In the genomic region with DNA sequence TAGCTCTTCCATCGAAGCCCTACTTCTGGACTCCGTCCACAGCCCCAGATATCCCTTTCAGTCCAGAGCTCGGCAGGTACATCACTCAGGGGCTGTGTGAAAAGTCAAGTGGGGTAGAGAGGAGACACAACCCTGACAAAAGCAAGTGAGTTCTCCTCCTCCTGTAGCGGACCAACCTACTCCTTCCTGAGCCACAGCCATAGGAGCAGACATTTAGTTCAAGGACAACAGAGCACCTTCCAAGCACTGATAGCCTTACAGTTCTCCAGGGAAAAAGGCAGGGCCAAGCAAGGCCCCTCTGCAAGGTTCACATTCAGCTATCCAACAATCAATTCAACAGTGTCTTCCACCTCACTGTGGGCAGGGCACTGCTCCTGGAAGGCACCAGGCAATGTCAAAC, we compare ENCODE assay signal across 21 cellular contexts.
"Had no signal": no experiment of that assay in that cellular context is flagged by ENCODE, and none has a peak within 500 bp of the region (broad histone marks: within the 10 kb centered on the region; RNA-seq: fewer than 3 reads in every experiment).

No MANE protein-coding gene starts in this region.

- H3K9me3 ChIP-seq: gastrocnemius medialis, neutrophil, tibial artery, uterus had no signal

- H3K36me3 ChIP-seq: cardiac muscle cell, gastrocnemius medialis, neutrophil, tibial artery, uterus had no signal

- H3K4me1 ChIP-seq: uterus had no signal

- H3K27ac ChIP-seq: cardiac muscle cell, epithelial cell of prostate, gastrocnemius medialis, neutrophil, uterus had no signal

- DNase-seq: activated B cell treated with CpG ODN at 0.5 μM for 24 hours; activated CD4-positive, alpha-beta memory T cell treated with anti-CD3 and anti-CD28 coated beads, Interleukin-2, amount 10 ng/mL, durations not matched to agents 7 days and 5 days; activated CD4-positive, alpha-beta T cell treated with anti-CD3 and anti-CD28 coated beads for 48 hours; activated CD8-positive, alpha-beta memory T cell treated with anti-CD3 and anti-CD28 coated beads, Interleukin-2, amount 10 ng/mL, durations not matched to agents 7 days and 5 days; activated naive CD4-positive, alpha-beta T cell; activated naive CD8-positive, alpha-beta T cell treated with anti-CD3 and anti-CD28 coated beads for 36 hours; amygdala; dorsolateral prefrontal cortex; gastrocnemius medialis; immature natural killer cell; natural killer cell; retina; stimulated activated CD4-positive, alpha-beta T cell treated with anti-CD3 and anti-CD28 coated beads, Interleukin-2, amount 100 ng/mL, for 24 hours; stimulated activated naive CD4-positive, alpha-beta T cell treated with Interleukin-2 at 50 U/mL for 16 hours; T-cell; tibial artery; uterus had no signal

- ATAC-seq: activated CD8-positive, alpha-beta memory T cell treated with anti-CD3 and anti-CD28 coated beads, Interleukin-2, amount 10 ng/mL, durations not matched to agents 7 days and 5 days; activated T-helper 17 cell treated with anti-CD3 and anti-CD28 coated beads, Interleukin-2, amount 50 U/mL, for 72 hours; gastrocnemius medialis; natural killer cell; T-cell had no signal

- H3K4me3 ChIP-seq: cardiac muscle cell, gastrocnemius medialis, tibial artery, uterus had no signal

- H3K27me3 ChIP-seq: cardiac muscle cell, dorsolateral prefrontal cortex, gastrocnemius medialis, neutrophil, tibial artery, uterus had no signal
